Comparison of ENCODE assay signal across 11 cellular contexts in the genomic region with DNA sequence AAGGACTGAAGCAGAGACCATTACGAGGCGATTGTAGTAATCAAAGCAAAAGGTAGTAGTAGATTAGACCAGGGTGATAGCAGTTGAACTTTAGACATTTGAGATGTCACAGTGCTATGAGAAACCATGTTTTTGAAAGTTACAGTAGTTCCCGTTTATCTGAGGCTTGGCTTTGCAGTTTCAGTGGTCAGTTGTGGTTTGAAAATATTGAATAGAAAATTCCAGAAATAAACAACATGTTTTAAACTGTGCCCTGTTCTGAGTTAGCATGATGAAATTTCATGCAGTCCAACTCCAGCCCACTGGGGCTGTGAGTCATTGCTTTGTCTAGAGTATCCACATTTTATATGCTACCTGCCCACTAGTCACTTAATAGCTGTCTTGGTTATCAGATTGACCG. TPM values are rescaled to one million over a fixed set of nuclear protein-coding genes. Genes with fewer than 3 reads are reported as not detected.
A peak's percentile ranks its signal among the peaks of the same experiment; 100 is the strongest.
DNase-seq lines count a peak whose midpoint lies in the region; ATAC-seq and TF ChIP-seq lines count a peak whose summit lies in the region.
"Had no signal": no experiment of that assay in that cellular context is flagged by ENCODE, and none has a peak within 500 bp of the region (broad histone marks: within the 10 kb centered on the region; RNA-seq: fewer than 3 reads in every experiment).

No MANE protein-coding gene starts in this region.

- H3K4me3 Mint-ChIP-seq in activated CD4-positive, alpha-beta T cell treated with anti-CD3 and anti-CD28 coated beads for 36 hours = no peak overlapping the region
- H3K4me3 Mint-ChIP-seq: natural killer cell had no signal

- H3K9me3 Mint-ChIP-seq in activated CD4-positive, alpha-beta T cell treated with anti-CD3 and anti-CD28 coated beads for 36 hours (ENCODE audit: low read depth) = no peaks in the 10 kb centered on the region
- H3K9me3 Mint-ChIP-seq: natural killer cell had no signal

- no peak for ATAC-seq in activated CD4-positive, alpha-beta T cell treated with anti-CD3 and anti-CD28 coated beads for 36 hours
- ATAC-seq: natural killer cell, Right ventricle myocardium inferior had no signal

- H3K27me3 Mint-ChIP-seq in activated CD4-positive, alpha-beta T cell treated with anti-CD3 and anti-CD28 coated beads for 36 hours = no peaks in the 10 kb centered on the region

- intact Hi-C loops in activated CD4-positive, alpha-beta T cell treated with anti-CD3 and anti-CD28 coated beads for 36 hours (cut with DNase I, micrococcal nuclease) = no loop called here

- H3K27ac Mint-ChIP-seq in activated CD4-positive, alpha-beta T cell treated with anti-CD3 and anti-CD28 coated beads for 36 hours = peak overlapping the region; percentile 59

- DNase-seq in activated CD4-positive, alpha-beta T cell treated with anti-CD3 and anti-CD28 coated beads for 36 hours = no peak
- DNase-seq in activated CD4-positive, alpha-beta T cell treated with anti-CD3 and anti-CD28 coated beads, Interleukin-2, amount 50 U/mL, for 48 hours = no peak
- DNase-seq in OCI-M1 (lab: John Stamatoyannopoulos, UW) (peak; percentile 49), erythroblast (lab: John Stamatoyannopoulos, UW) (peak; percentile 21 to 57), renal cortical epithelial cell (ENCODE audit: low read depth) (peak; percentile 69), amygdala (lab: John Stamatoyannopoulos, UW) (no peak), HT-29 (ENCODE audit: low spot score) (no peak), NCI-H82 treated with DMSO at 0.1 percent for 48 hours (lab: John Stamatoyannopoulos, UW; ENCODE audit: unreplicated experiment) (no peak)
- DNase-seq: activated CD8-positive, alpha-beta memory T cell treated with anti-CD3 and anti-CD28 coated beads, Interleukin-2, amount 50 U/mL, for 48 hours; natural killer cell had no signal

- CTCF ChIA-PET in activated CD4-positive, alpha-beta T cell treated with anti-CD3 and anti-CD28 coated beads for 36 hours (lab: Charles Lee) = interaction anchor here (0.8 kb wide), 1 partner anchor 23 kb away, joined by 3 read pairs; no protein-coding TSS in a partner anchor

- H3K36me3 Mint-ChIP-seq in activated CD4-positive, alpha-beta T cell treated with anti-CD3 and anti-CD28 coated beads for 36 hours (ENCODE audit: low read depth) = peaks cover 50% of the 10 kb centered on the region

- POLR2A ChIA-PET in activated CD4-positive, alpha-beta T cell treated with anti-CD3 and anti-CD28 coated beads for 36 hours (lab: Charles Lee) = no interaction called here

- H3K4me1 Mint-ChIP-seq in activated CD4-positive, alpha-beta T cell treated with anti-CD3 and anti-CD28 coated beads for 36 hours = peaks cover 6% of the 10 kb centered on the region

- TF ChIP-seq POLR2A in erythroblast (IDR thresholded peaks at IDR 0.05; ENCODE audit: low read length) = no peak

RNA-seq across cellular contexts. Expression of a gene that starts 47.5 kb away (rescaled TPM):
- 10 to 100 TPM; 79.8 to 97.5 TPM for total RNA-seq in activated CD4-positive, alpha-beta T cell treated with anti-CD3 and anti-CD28 coated beads for 36 hours
- 73.3 and 153 TPM in 2 replicates for total RNA-seq in renal cortical epithelial cell
- total RNA-seq in HT-29 (2014; rRNA removed; shearing (Covaris generic)) = 62.5 and 67.9 TPM in 2 replicates

Comparison
In these comparisons a context has a peak if more than half of its experiments do, and no peak if none do; other contexts are left out.
1. DNase-seq: peak in OCI-M1 (single experiment), erythroblast (2 of 2) and renal cortical epithelial cell (single experiment); none in activated CD4-positive, alpha-beta T cell treated with anti-CD3 and anti-CD28 coated beads for 36 hours (single experiment), activated CD4-positive, alpha-beta T cell treated with anti-CD3 and anti-CD28 coated beads, Interleukin-2, amount 50 U/mL, for 48 hours (0 of 2), amygdala (0 of 56), HT-29 (single experiment) and NCI-H82 treated with DMSO at 0.1 percent for 48 hours (single experiment).